Comparison of ENCODE assay signal across 18 cellular contexts in genomic region chr12:110657747-110658146, GRCh38. TPM values are rescaled to one million over a fixed set of nuclear protein-coding genes. Genes with fewer than 3 reads are reported as not detected.
DNase-seq lines count a peak whose midpoint lies in the region; ATAC-seq and TF ChIP-seq lines count a peak whose summit lies in the region.
"Had no signal": no experiment of that assay in that cellular context is flagged by ENCODE, and none has a peak within 500 bp of the region (broad histone marks: within the 10 kb centered on the region; RNA-seq: fewer than 3 reads in every experiment).

No MANE protein-coding gene starts in this region.

- peak; percentile 58 for ATAC-seq in Right ventricle myocardium superior (ENCODE audit: poor library complexity)
- ATAC-seq in left lobe of liver, result peak; percentile 86
- no peak for ATAC-seq in stimulated activated naive B cell treated with anti-CD40 and anti-IgM and Interleukin-4, amounts not matched to agents 10 μg/mL and 1 μg/mL and 100 μg/mL, for 72 hours (replicated peaks)
- ATAC-seq: activated CD8-positive, alpha-beta T cell treated with anti-CD3 and anti-CD28 coated beads for 36 hours; foreskin keratinocyte had no signal

- peak overlapping the region; percentile 98 for H3K27ac Mint-ChIP-seq in stimulated activated naive B cell treated with anti-CD40 and anti-IgM and Interleukin-4, amounts not matched to agents 10 μg/mL and 1 μg/mL and 100 μg/mL, for 72 hours

- H3K9me3 ChIP-seq in left ventricle myocardium inferior (replicated peaks), result no peaks in the 10 kb centered on the region
- H3K9me3 ChIP-seq: vagina had no signal

- no peaks in the 10 kb centered on the region for H3K27me3 ChIP-seq in left ventricle myocardium inferior (ENCODE audit: low read depth)
- H3K27me3 ChIP-seq: foreskin keratinocyte, vagina had no signal

- no peak overlapping the region for H3K4me3 ChIP-seq in left ventricle myocardium inferior
- H3K4me3 ChIP-seq: coronary artery, vagina had no signal

- H3K27ac ChIP-seq in left ventricle myocardium inferior (replicated peaks), result no peak overlapping the region
- H3K27ac ChIP-seq: coronary artery, foreskin keratinocyte, vagina had no signal

- peaks cover 27% of the 10 kb centered on the region for H3K36me3 ChIP-seq in left ventricle myocardium inferior
- H3K36me3 ChIP-seq: vagina had no signal

- TF ChIP-seq CTCF in left ventricle myocardium inferior (IDR thresholded peaks at IDR 0.05; ENCODE audit: borderline replicate concordance), result no peak

- H3K9me3 Mint-ChIP-seq in stimulated activated naive B cell treated with anti-CD40 and anti-IgM and Interleukin-4, amounts not matched to agents 10 μg/mL and 1 μg/mL and 100 μg/mL, for 72 hours, result peaks cover 0 to 7% of the 10 kb centered on the region in 2 donors

- H3K4me3 Mint-ChIP-seq in stimulated activated naive B cell treated with anti-CD40 and anti-IgM and Interleukin-4, amounts not matched to agents 10 μg/mL and 1 μg/mL and 100 μg/mL, for 72 hours, result peak overlapping the region; percentile 32 to 86
- H3K4me3 Mint-ChIP-seq: CD4-positive, alpha-beta memory T cell had no signal

- peaks cover 56 to 99% of the 10 kb centered on the region in 2 donors for H3K4me1 Mint-ChIP-seq in stimulated activated naive B cell treated with anti-CD40 and anti-IgM and Interleukin-4, amounts not matched to agents 10 μg/mL and 1 μg/mL and 100 μg/mL, for 72 hours

- peak; percentile 65 for DNase-seq in Right ventricle myocardium superior
- DNase-seq in left ventricle myocardium inferior, result no peak
- DNase-seq in cerebellar cortex (ENCODE audit: low spot score), result peak; percentile 50
- DNase-seq in left lobe of liver (ENCODE audit: low spot score), result no peak
- DNase-seq in stimulated activated naive B cell treated with anti-CD40 and anti-IgM and Interleukin-4, amounts not matched to agents 10 μg/mL and 1 μg/mL and 100 μg/mL, for 72 hours, result no peak
- no peak for DNase-seq in germinal center (ENCODE audit: low spot score)
- DNase-seq in T1000 (lab: John Stamatoyannopoulos, UW), result no peak
- no peak for DNase-seq in NCI-H146 (lab: John Stamatoyannopoulos, UW)
- DNase-seq: activated naive CD4-positive, alpha-beta T cell; activated T-cell treated with anti-CD3 and anti-CD28 coated beads, Interleukin-2, amount 50 U/mL, for 1 hour; CD4-positive, alpha-beta memory T cell; foreskin keratinocyte; NCI-H1105 treated with DMSO at 0.1 percent for 48 hours; NCI-H524 treated with DMSO at 0.1 percent for 48 hours; stimulated activated CD4-positive, alpha-beta T cell treated with anti-CD3 and anti-CD28 coated beads, Interleukin-2, amount 100 ng/mL, for 24 hours had no signal

- H3K4me1 ChIP-seq in left ventricle myocardium inferior, result peaks cover 13% of the 10 kb centered on the region
- H3K4me1 ChIP-seq: foreskin keratinocyte, vagina had no signal

- H3K27me3 Mint-ChIP-seq in stimulated activated naive B cell treated with anti-CD40 and anti-IgM and Interleukin-4, amounts not matched to agents 10 μg/mL and 1 μg/mL and 100 μg/mL, for 72 hours, result no peaks in the 10 kb centered on the region
- H3K27me3 Mint-ChIP-seq: activated CD8-positive, alpha-beta T cell treated with anti-CD3 and anti-CD28 coated beads for 36 hours; CD4-positive, alpha-beta memory T cell had no signal

- peaks cover 83 to 91% of the 10 kb centered on the region in 2 donors for H3K36me3 Mint-ChIP-seq in stimulated activated naive B cell treated with anti-CD40 and anti-IgM and Interleukin-4, amounts not matched to agents 10 μg/mL and 1 μg/mL and 100 μg/mL, for 72 hours

- intact Hi-C loops in Right ventricle myocardium superior (cut with DNase I), result no loop called here
- intact Hi-C loops in left ventricle myocardium inferior (cut with micrococcal nuclease), result no loop called here

RNA-seq across cellular contexts. Expression of gene HVCN1, which starts 31.2 kb away (rescaled TPM):
- total RNA-seq in Right ventricle myocardium superior (11.9 TPM), left ventricle myocardium inferior (11.5 TPM), left lobe of liver (1.5 TPM)

RNA-seq across cellular contexts. Expression of gene TCTN1, which starts 43.8 kb away (rescaled TPM):
- total RNA-seq in Right ventricle myocardium superior (21.1 TPM), left ventricle myocardium inferior (21.6 TPM), left lobe of liver (14.8 TPM)

Comparison
In these comparisons a context has a peak if more than half of its experiments do, and no peak if none do; other contexts are left out.
1. DNase-seq: peak in Right ventricle myocardium superior (single experiment) and cerebellar cortex (single experiment); none in left ventricle myocardium inferior (single experiment), left lobe of liver (single experiment), stimulated activated naive B cell treated with anti-CD40 and anti-IgM and Interleukin-4, amounts not matched to agents 10 μg/mL and 1 μg/mL and 100 μg/mL, for 72 hours (single experiment), germinal center (single experiment), T1000 (single experiment) and NCI-H146 (single experiment).
2. ATAC-seq: peak in Right ventricle myocardium superior (single experiment) and left lobe of liver (single experiment); none in stimulated activated naive B cell treated with anti-CD40 and anti-IgM and Interleukin-4, amounts not matched to agents 10 μg/mL and 1 μg/mL and 100 μg/mL, for 72 hours (0 of 2).